ENCODE assay signal across 8 cellular contexts in the genomic region with DNA sequence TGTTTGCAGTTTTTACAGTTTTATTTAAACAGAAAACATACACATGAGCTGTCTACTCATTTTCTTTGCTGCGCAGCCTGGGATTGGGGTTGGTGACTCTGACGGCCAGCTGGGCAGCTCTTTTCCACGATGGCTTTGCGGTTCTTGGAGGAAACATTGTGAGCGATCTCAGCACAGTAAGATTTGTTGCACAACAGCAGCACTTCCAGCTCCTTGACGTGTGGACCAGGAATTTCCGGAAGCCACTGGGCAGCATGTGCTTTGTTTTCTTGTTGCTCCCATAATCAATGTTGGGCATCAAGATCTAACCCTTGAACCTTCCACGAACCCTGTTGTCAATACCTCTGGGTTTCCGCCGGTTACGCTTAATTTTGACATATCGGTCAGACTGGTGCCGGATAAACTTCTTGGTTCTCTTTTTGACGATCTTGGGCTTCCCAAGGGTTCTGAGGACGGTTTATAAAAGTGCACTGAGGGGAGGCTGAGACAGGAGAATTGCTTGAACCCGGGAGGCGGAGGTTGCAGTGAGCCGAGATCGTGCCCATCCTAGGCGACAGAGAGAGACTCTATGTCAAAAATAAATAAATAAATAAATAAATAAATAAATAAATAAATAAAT. TPM values are rescaled to one million over a fixed set of nuclear protein-coding genes. Genes with fewer than 3 reads are reported as not detected.
DNase-seq lines count a peak whose midpoint lies in the region; ATAC-seq and TF ChIP-seq lines count a peak whose summit lies in the region.

No MANE protein-coding gene starts in this region.

- peaks cover 2% of the 10 kb centered on the region for H3K27me3 Mint-ChIP-seq in CD8-positive, alpha-beta T cell (ENCODE audit: low read depth)
- peaks cover 2% of the 10 kb centered on the region for H3K27me3 Mint-ChIP-seq in chondrocyte (ENCODE audit: low read depth)
- H3K27me3 Mint-ChIP-seq in nephron (ENCODE audit: low read depth), result peaks cover under 1% of the 10 kb centered on the region

- no peak for TF ChIP-seq CTCF in CD8-positive, alpha-beta T cell (IDR thresholded peaks at IDR 0.05)
- TF ChIP-seq CTCF in chondrocyte (IDR thresholded peaks at IDR 0.05), result no peak
- TF ChIP-seq CTCF in nephron (IDR thresholded peaks at IDR 0.05; ENCODE audit: unreplicated experiment in 3 of 3), result no peak

- POLR2A ChIA-PET in CD8-positive, alpha-beta T cell (lab: Charles Lee), result interaction anchor here (0.9 to 1.2 kb wide), 5 partner anchors 15 to 166 kb away, joined by 3 to 5 read pairs (median 3); partner anchors contain the start of genes DDX23 and RHEBL1

- no peaks in the 10 kb centered on the region for H3K9me3 Mint-ChIP-seq in CD8-positive, alpha-beta T cell
- H3K9me3 Mint-ChIP-seq in chondrocyte (ENCODE audit: low read depth), result no peaks in the 10 kb centered on the region
- H3K9me3 Mint-ChIP-seq in nephron, result no peaks in the 10 kb centered on the region

- H3K4me3 Mint-ChIP-seq in CD8-positive, alpha-beta T cell, result peak overlapping the region; percentile 55
- peak overlapping the region; percentile 42 for H3K4me3 Mint-ChIP-seq in chondrocyte (ENCODE audit: unreplicated experiment)
- peak overlapping the region in 2 of 3 experiments; percentile 54 to 65 for H3K4me3 Mint-ChIP-seq in nephron

- no peak overlapping the region for H3K27ac Mint-ChIP-seq in CD8-positive, alpha-beta T cell
- H3K27ac Mint-ChIP-seq in chondrocyte (ENCODE audit: unreplicated experiment), result no peak overlapping the region
- H3K27ac Mint-ChIP-seq in nephron, result no peak overlapping the region

- H3K36me3 Mint-ChIP-seq in CD8-positive, alpha-beta T cell, result no peaks in the 10 kb centered on the region
- H3K36me3 Mint-ChIP-seq in chondrocyte (ENCODE audit: low read depth), result no peaks in the 10 kb centered on the region
- H3K36me3 Mint-ChIP-seq in nephron (ENCODE audit: low read depth), result no peaks in the 10 kb centered on the region

- H3K9me3 ChIP-seq in CD8-positive, alpha-beta T cell (ENCODE audit: low read length), result no peaks in the 10 kb centered on the region

- peaks cover 4% of the 10 kb centered on the region for H3K4me1 ChIP-seq in CD8-positive, alpha-beta T cell (ENCODE audit: insufficient read depth, low read length)

- intact Hi-C loops in CD8-positive, alpha-beta T cell (cut with DNase I, micrococcal nuclease), result loop anchor here in 1 of 2 experiments (5.0 kb wide), 1 partner anchor 84 kb away; no protein-coding TSS in a partner anchor

- CTCF ChIA-PET in CD8-positive, alpha-beta T cell (lab: Charles Lee), result interaction anchor here (0.8 to 8.3 kb wide), 19 partner anchors 9 to 89 kb away, joined by 3 to 139 read pairs (median 12); partner anchors contain the start of genes ARF3, DDX23 and FKBP11

- H3K4me3 ChIP-seq in CD8-positive, alpha-beta T cell (ENCODE audit: low read depth, low read length), result no peak overlapping the region

- no peaks in the 10 kb centered on the region for H3K36me3 ChIP-seq in CD8-positive, alpha-beta T cell (ENCODE audit: insufficient read depth, low read length)

- DNase-seq in CD8-positive, alpha-beta T cell, result no peak
- DNase-seq in chondrocyte (ENCODE audit: low spot score) (no peak), HuH-7 (ENCODE audit: low spot score) (no peak), epidermal melanocyte (ENCODE audit: insufficient read length, low spot score) (no peak)

- ATAC-seq in CD8-positive, alpha-beta T cell, result no peak
- peak; percentile 9 for ATAC-seq in HG02885 (IDR thresholded peaks at IDR 0.05; ENCODE audit: poor library complexity, unreplicated experiment)
- ATAC-seq in GM19395 (IDR thresholded peaks at IDR 0.05; ENCODE audit: unreplicated experiment), result no peak
- no peak for ATAC-seq in GM18907 (IDR thresholded peaks at IDR 0.05; ENCODE audit: unreplicated experiment)

- H3K27me3 ChIP-seq in CD8-positive, alpha-beta T cell (ENCODE audit: insufficient read depth, low read length), result no peaks in the 10 kb centered on the region

- H3K4me1 Mint-ChIP-seq in CD8-positive, alpha-beta T cell (ENCODE audit: low read depth), result peaks cover 11% of the 10 kb centered on the region
- H3K4me1 Mint-ChIP-seq in chondrocyte (ENCODE audit: low read depth) (peaks cover 12% of the 10 kb centered on the region), nephron (no peaks in the 10 kb centered on the region)

- H3K27ac ChIP-seq in CD8-positive, alpha-beta T cell (ENCODE audit: low read depth, low read length), result no peak overlapping the region

RNA-seq across cellular contexts. Expression of gene FKBP11, which starts 21.8 kb away (rescaled TPM):
- total RNA-seq in CD8-positive, alpha-beta T cell, result 100 to 1,000 TPM; 114 to 116 TPM
- total RNA-seq in chondrocyte, result 23.5 to 30.7 TPM (median 24.0 TPM) in 3 replicates

RNA-seq across cellular contexts. Expression of gene RND1, which starts 37.8 kb away (rescaled TPM):
- 10 to 100 TPM; 11.9 to 12.9 TPM for total RNA-seq in CD8-positive, alpha-beta T cell
- total RNA-seq in chondrocyte, result 0.99 to 1.5 TPM (median 1.1 TPM) in 3 replicates

RNA-seq across cellular contexts. Expression of gene DDX23, which starts 51.5 kb away (rescaled TPM):
- 10 to 100 TPM; 70.6 to 76.4 TPM for total RNA-seq in CD8-positive, alpha-beta T cell
- 59.1 to 71.1 TPM (median 61.9 TPM) in 3 replicates for total RNA-seq in chondrocyte

RNA-seq across cellular contexts. Expression of gene ARF3, which starts 53.8 kb away (rescaled TPM):
- 10 to 100 TPM; 34.7 to 36.4 TPM for total RNA-seq in CD8-positive, alpha-beta T cell
- 116 to 128 TPM (median 126 TPM) in 3 replicates for total RNA-seq in chondrocyte
